Comparison of ENCODE assay signal across 15 cellular contexts in the genomic region with DNA sequence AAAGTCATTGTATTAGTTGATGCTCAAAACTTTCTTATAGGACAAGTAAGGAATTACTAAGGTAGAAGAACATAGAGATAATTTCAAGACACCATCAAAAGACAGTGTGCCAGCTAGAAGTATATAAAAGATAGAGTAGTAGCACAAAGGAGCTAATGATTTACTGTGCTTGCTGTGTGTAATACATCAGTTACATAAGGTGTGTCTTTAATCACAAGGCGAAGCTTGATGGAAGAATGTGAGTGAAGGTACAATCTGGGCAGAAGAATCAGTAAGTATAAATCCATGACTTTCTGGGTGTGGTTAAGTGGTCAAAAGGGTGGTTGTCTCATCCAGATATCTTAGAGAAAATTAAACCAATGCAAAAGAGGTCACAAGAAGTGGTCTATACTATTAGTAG.
DNase-seq lines count a peak whose midpoint lies in the region; ATAC-seq and TF ChIP-seq lines count a peak whose summit lies in the region.
"Had no signal": no experiment of that assay in that cellular context is flagged by ENCODE, and none has a peak within 500 bp of the region (broad histone marks: within the 10 kb centered on the region; RNA-seq: fewer than 3 reads in every experiment).

No MANE protein-coding gene starts in this region.

- ATAC-seq in mucosa of descending colon: peak; percentile 15
- ATAC-seq: A549; CD8-positive, alpha-beta T cell had no signal

- H3K4me1 ChIP-seq in mucosa of descending colon (ENCODE audit: low read depth): no peaks in the 10 kb centered on the region
- H3K4me1 ChIP-seq: A549; BLaER1 treated with 17β-estradiol and CSF1 and Interleukin-3, amounts not matched to agents 10 nM and 100 nM; Caco-2 had no signal

- H3K9me3 ChIP-seq in mucosa of descending colon: no peaks in the 10 kb centered on the region
- H3K9me3 ChIP-seq: A549; BLaER1 treated with 17β-estradiol and CSF1 and Interleukin-3, amounts not matched to agents 10 nM and 100 nM; Caco-2 had no signal

- no peak overlapping the region for H3K4me3 ChIP-seq in epithelial cell of proximal tubule (ENCODE audit: low read depth, low read length)
- no peak overlapping the region for H3K4me3 ChIP-seq in mucosa of descending colon
- H3K4me3 ChIP-seq: A549; BLaER1 treated with 17β-estradiol and CSF1 and Interleukin-3, amounts not matched to agents 10 nM and 100 nM had no signal

- no peaks in the 10 kb centered on the region for H3K36me3 ChIP-seq in mucosa of descending colon (ENCODE audit: low read depth)
- H3K36me3 ChIP-seq: BLaER1 treated with 17β-estradiol and CSF1 and Interleukin-3, amounts not matched to agents 10 nM and 100 nM had no signal

- DNase-seq in epithelial cell of proximal tubule (ENCODE audit: low read depth) (peak; percentile 7), mucosa of descending colon (no peak), renal cortical epithelial cell (ENCODE audit: low read depth) (peak; percentile 41), Kasumi-1 (lab: John Stamatoyannopoulos, UW) (no peak), cortex of kidney (lab: John Stamatoyannopoulos, UW) (no peak), NCI-H1048 (lab: John Stamatoyannopoulos, UW) (no peak)
- DNase-seq: AML-193; Caco-2; Calu3; CD4-positive, alpha-beta T cell; CD8-positive, alpha-beta T cell; DMS79 treated with DMSO at 0.1 percent for 48 hours; GF-D8 had no signal

- TF ChIP-seq CTCF in epithelial cell of proximal tubule (conservative IDR thresholded peaks at IDR 0.05; ENCODE audit: low read depth, low read length) (no peak), mucosa of descending colon (IDR thresholded peaks at IDR 0.05) (no peak)

- intact Hi-C loops in mucosa of descending colon (cut with DNase I, micrococcal nuclease): no loop called here

Comparison
In these comparisons a context has a peak if more than half of its experiments do, and no peak if none do; other contexts are left out.
1. DNase-seq: peak in epithelial cell of proximal tubule (single experiment) and renal cortical epithelial cell (single experiment); none in mucosa of descending colon (0 of 3), Kasumi-1 (0 of 2), cortex of kidney (single experiment) and NCI-H1048 (single experiment).